20 cellular contexts compared by ENCODE assay signal in genomic region chr12:25013061-25013460, GRCh38.
DNase-seq lines count a peak whose midpoint lies in the region; ATAC-seq and TF ChIP-seq lines count a peak whose summit lies in the region.
"Had no signal": no experiment of that assay in that cellular context is flagged by ENCODE, and none has a peak within 500 bp of the region (broad histone marks: within the 10 kb centered on the region; RNA-seq: fewer than 3 reads in every experiment).

No MANE protein-coding gene starts in this region.

- H4K20me1 ChIP-seq in DOHH2 (ENCODE audit: control insufficient read depth, insufficient read depth, low read depth, low read length) (no peaks in the 10 kb centered on the region), Karpas-422 (ENCODE audit: insufficient read depth, low read depth, low read length) (no peaks in the 10 kb centered on the region), OCI-LY7 (ENCODE audit: insufficient read depth, low read length) (no peaks in the 10 kb centered on the region)
- H4K20me1 ChIP-seq: BLaER1 treated with 17β-estradiol and CSF1 and Interleukin-3, amounts not matched to agents 10 nM and 100 nM had no signal

- no peak for ATAC-seq in HG03342 (IDR thresholded peaks at IDR 0.05; ENCODE audit: unreplicated experiment)
- ATAC-seq: A549; CD8-positive, alpha-beta T cell; GM12878 had no signal

- DNase-seq in Karpas-422 = no peak
- DNase-seq in OCI-LY7 (ENCODE audit: low spot score) = no peak
- DNase-seq in trophoblast cell = peak; percentile 62 to 88
- no peak for DNase-seq in activated naive CD4-positive, alpha-beta T cell treated with anti-CD3 and anti-CD28 coated beads, Interleukin-2, amount 50 U/mL, for 16 hours
- no peak for DNase-seq in suprapubic skin (ENCODE audit: low spot score in 2 of 2)
- DNase-seq: AML-193; Caco-2; Calu3; CD4-positive, alpha-beta T cell; CD8-positive, alpha-beta T cell; DMS79 treated with DMSO at 0.1 percent for 48 hours; EL; GDM1 had no signal

- H3F3A ChIP-seq in DOHH2 (ENCODE audit: control insufficient read depth, insufficient read depth) = peaks cover 24% of the 10 kb centered on the region

- H3K4me3 ChIP-seq in DOHH2 (ENCODE audit: low read length) (no peak overlapping the region), Karpas-422 (ENCODE audit: low read length) (no peak overlapping the region), OCI-LY7 (ENCODE audit: low read depth, low read length, poor library complexity, severe bottlenecking) (no peak overlapping the region), trophoblast cell (ENCODE audit: low read depth, low read length) (no peak overlapping the region), suprapubic skin (no peak overlapping the region)
- H3K4me3 ChIP-seq: A549; BLaER1 treated with 17β-estradiol and CSF1 and Interleukin-3, amounts not matched to agents 10 nM and 100 nM; GM12878 had no signal

- H4K8ac ChIP-seq in trophoblast cell (ENCODE audit: low read depth, low read length) = no peak overlapping the region

- no peak overlapping the region for H4K91ac ChIP-seq in trophoblast cell (ENCODE audit: low read depth, low read length)

- H2BK12ac ChIP-seq in trophoblast cell (ENCODE audit: low read length) = no peak overlapping the region

- H3K9me3 ChIP-seq in DOHH2 (ENCODE audit: control insufficient read depth, insufficient read depth, low read length) (no peaks in the 10 kb centered on the region), Karpas-422 (ENCODE audit: low read length) (no peaks in the 10 kb centered on the region), OCI-LY7 (ENCODE audit: low read length) (peaks cover 10% of the 10 kb centered on the region; the same call in 1 of the 2 replicates), trophoblast cell (ENCODE audit: insufficient read depth, low read depth, low read length) (no peaks in the 10 kb centered on the region), suprapubic skin (no peaks in the 10 kb centered on the region)
- H3K9me3 ChIP-seq: A549; BLaER1 treated with 17β-estradiol and CSF1 and Interleukin-3, amounts not matched to agents 10 nM and 100 nM; Caco-2 had no signal

- POLR2A ChIA-PET in OCI-LY7 (lab: Charles Lee) = interaction anchor here (1.1 to 16.9 kb wide), 5 partner anchors 8 to 43 kb away, joined by 5 to 854 read pairs (median 6); no protein-coding TSS in a partner anchor

- H3K23ac ChIP-seq in trophoblast cell (ENCODE audit: low read length) = no peak overlapping the region

- TF ChIP-seq EP300 in suprapubic skin (IDR thresholded peaks at IDR 0.05) = no peak

- no peak for TF ChIP-seq POLR2A in suprapubic skin (IDR thresholded peaks at IDR 0.05)

- H3K36me3 ChIP-seq in DOHH2 (ENCODE audit: control insufficient read depth, low read length) (peaks cover 49% of the 10 kb centered on the region), Karpas-422 (ENCODE audit: insufficient read depth, low read length) (no peaks in the 10 kb centered on the region), OCI-LY7 (ENCODE audit: insufficient read depth, low read length) (peaks cover 11% of the 10 kb centered on the region), trophoblast cell (ENCODE audit: control insufficient read depth in 1 of 2, insufficient read depth in 2 of 2, low read length in 2 of 2) (no peaks in the 10 kb centered on the region), suprapubic skin (no peaks in the 10 kb centered on the region)

- H4K12ac ChIP-seq in trophoblast cell (ENCODE audit: low read depth, low read length) = no peak overlapping the region

- H3K79me2 ChIP-seq in DOHH2 (ENCODE audit: control insufficient read depth, low read length) (peaks cover 55% of the 10 kb centered on the region), Karpas-422 (ENCODE audit: low read length) (no peaks in the 10 kb centered on the region), OCI-LY7 (ENCODE audit: insufficient read depth, low read depth, low read length) (no peaks in the 10 kb centered on the region), trophoblast cell (ENCODE audit: control insufficient read depth, insufficient read depth, low read length, poor library complexity) (no peaks in the 10 kb centered on the region)

- no CpG with 5 or more reads among the region's 4 CpGs for WGBS in trophoblast cell (ENCODE audit: extremely low coverage, insufficient coverage, insufficient read length)
- WGBS in suprapubic skin = 84% methylated on average over 4 of the region's 4 CpGs

- H2AFZ ChIP-seq in Karpas-422 (ENCODE audit: low read length) = 0 out of 2 replicates have a peak overlapping the region, but pooled peaks have one; percentile 33
- H2AFZ ChIP-seq in OCI-LY7 (ENCODE audit: low read length) = peak overlapping the region; percentile 47; the same call in 1 of the 2 replicates
- no peak overlapping the region for H2AFZ ChIP-seq in trophoblast cell (ENCODE audit: insufficient read depth, low read length, poor library complexity)

- no peaks in the 10 kb centered on the region for H3K9me2 ChIP-seq in DOHH2 (replicated peaks; ENCODE audit: control insufficient read depth, low read length)
- H3K9me2 ChIP-seq in Karpas-422 (replicated peaks; ENCODE audit: insufficient read depth, low read length) = no peaks in the 10 kb centered on the region
- no peaks in the 10 kb centered on the region for H3K9me2 ChIP-seq in OCI-LY7 (ENCODE audit: insufficient read depth, low read length)

- H2BK5ac ChIP-seq in trophoblast cell (ENCODE audit: low read depth, low read length, poor library complexity) = no peak overlapping the region

- H3K9ac ChIP-seq in Karpas-422 (ENCODE audit: low read length) (no peak overlapping the region), trophoblast cell (ENCODE audit: low read length) (no peak overlapping the region)
- H3K9ac ChIP-seq: BLaER1 treated with 17β-estradiol and CSF1 and Interleukin-3, amounts not matched to agents 10 nM and 100 nM had no signal

- no peak overlapping the region for H3K4ac ChIP-seq in trophoblast cell (ENCODE audit: low read depth, low read length)

- BruUV-seq in OCI-LY7 (replicated peaks; lab: Mats Ljungman, UMichigan) = no TSS peak

- no peaks in the 10 kb centered on the region for H3K27me3 ChIP-seq in DOHH2 (ENCODE audit: control insufficient read depth, low read length)
- no peaks in the 10 kb centered on the region for H3K27me3 ChIP-seq in Karpas-422 (ENCODE audit: low read length)
- no peaks in the 10 kb centered on the region for H3K27me3 ChIP-seq in trophoblast cell (ENCODE audit: insufficient read depth, low read length)
- H3K27me3 ChIP-seq in suprapubic skin = no peaks in the 10 kb centered on the region
- H3K27me3 ChIP-seq: BLaER1 treated with 17β-estradiol and CSF1 and Interleukin-3, amounts not matched to agents 10 nM and 100 nM had no signal

- H3K4me1 ChIP-seq in DOHH2 (ENCODE audit: control insufficient read depth, low read length) (peaks cover 95% of the 10 kb centered on the region), Karpas-422 (ENCODE audit: low read length) (peaks cover 46% of the 10 kb centered on the region), OCI-LY7 (ENCODE audit: insufficient read depth, low read length, poor library complexity, severe bottlenecking) (peaks cover 78% of the 10 kb centered on the region), trophoblast cell (ENCODE audit: control insufficient read depth in 1 of 2, insufficient read depth in 2 of 2, low read length in 2 of 2) (no peaks in the 10 kb centered on the region), suprapubic skin (peaks cover 4% of the 10 kb centered on the region)
- H3K4me1 ChIP-seq: A549, Caco-2 had no signal

- intact Hi-C loops in OCI-LY7 (cut with micrococcal nuclease; ENCODE audit: unreplicated experiment) = no loop called here

- H3K18ac ChIP-seq in trophoblast cell (ENCODE audit: low read length) = no peak overlapping the region

- TF ChIP-seq CTCF in DOHH2 (IDR thresholded peaks at IDR 0.05; ENCODE audit: low read depth, low read length, poor library complexity, severe bottlenecking) (no peak), OCI-LY7 (conservative IDR thresholded peaks at IDR 0.05; ENCODE audit: low read length) (no peak), suprapubic skin (IDR thresholded peaks at IDR 0.05) (no peak)

- H3K79me1 ChIP-seq in trophoblast cell (ENCODE audit: low read length) = no peaks in the 10 kb centered on the region

- H3K27ac ChIP-seq in DOHH2 (ENCODE audit: low read depth, low read length) (peak overlapping the region; percentile 38), Karpas-422 (ENCODE audit: low read length) (0 out of 2 replicates have a peak overlapping the region, but pooled peaks have one; percentile 17), OCI-LY7 (ENCODE audit: low read depth, low read length, poor library complexity, severe bottlenecking) (peak overlapping the region; percentile 14), trophoblast cell (ENCODE audit: low read depth, low read length) (no peak overlapping the region), suprapubic skin (no peak overlapping the region)
- H3K27ac ChIP-seq: 22Rv1, A549, C4-2B had no signal

- no peak overlapping the region for H2AK5ac ChIP-seq in trophoblast cell (ENCODE audit: low read length)

- H2BK120ac ChIP-seq in trophoblast cell (ENCODE audit: insufficient read depth, low read length, poor library complexity) = no peak overlapping the region

- CTCF ChIA-PET in OCI-LY7 (lab: Charles Lee; ENCODE audit: unreplicated experiment) = interaction anchor here (1.3 kb wide), 1 partner anchor 12 kb away, joined by 3 read pairs; no protein-coding TSS in a partner anchor

- 0 out of 2 replicates have a peak overlapping the region, but pooled peaks have one; percentile 5 for H3K4me2 ChIP-seq in DOHH2 (ENCODE audit: low read length)
- H3K4me2 ChIP-seq in Karpas-422 (ENCODE audit: low read depth, low read length, poor library complexity, severe bottlenecking) = no peak overlapping the region
- H3K4me2 ChIP-seq in OCI-LY7 (ENCODE audit: low read length) = no peak overlapping the region
- no peak overlapping the region for H3K4me2 ChIP-seq in trophoblast cell (ENCODE audit: low read length)
- H3K4me2 ChIP-seq: A549 had no signal

- no peak overlapping the region for H3K14ac ChIP-seq in trophoblast cell (ENCODE audit: low read length)

Comparison
In these comparisons a context has a peak if more than half of its experiments do, and no peak if none do; other contexts are left out.
1. H3K27ac ChIP-seq: peak in DOHH2 (single experiment), Karpas-422 (single experiment) and OCI-LY7 (single experiment); none in trophoblast cell (single experiment) and suprapubic skin (single experiment).
2. DNase-seq: peak in trophoblast cell (2 of 2); none in Karpas-422 (single experiment), OCI-LY7 (single experiment), activated naive CD4-positive, alpha-beta T cell treated with anti-CD3 and anti-CD28 coated beads, Interleukin-2, amount 50 U/mL, for 16 hours (single experiment) and suprapubic skin (0 of 2).